ENCODE assay signal across 34 cellular contexts in the genomic region with DNA sequence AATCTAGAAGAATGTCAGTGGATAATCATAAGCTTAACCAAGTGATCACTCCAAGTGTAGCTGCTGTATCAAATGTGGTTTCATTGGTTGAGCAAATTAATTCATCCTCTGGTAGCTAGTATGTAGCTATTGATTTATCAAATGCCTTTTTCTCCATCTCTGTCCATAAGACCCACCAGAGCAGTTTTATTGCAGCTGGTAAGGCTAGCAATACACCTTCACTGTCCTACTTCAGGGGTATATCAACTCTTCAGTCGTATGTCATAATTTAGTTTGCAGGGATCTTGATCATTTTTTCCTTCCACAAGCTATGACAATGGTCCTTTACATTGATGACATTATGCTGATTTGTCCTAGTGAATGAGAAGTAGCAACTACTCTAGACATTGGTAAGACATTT.
"Had no signal": no experiment of that assay in that cellular context is flagged by ENCODE, and none has a peak within 500 bp of the region (broad histone marks: within the 10 kb centered on the region; RNA-seq: fewer than 3 reads in every experiment).

No MANE protein-coding gene starts in this region.

- DNase-seq: activated B cell treated with CpG ODN at 0.5 μM for 24 hours; activated CD4-positive, alpha-beta memory T cell treated with anti-CD3 and anti-CD28 coated beads for 36 hours; activated CD4-positive, alpha-beta T cell treated with anti-CD3 and anti-CD28 coated beads for 4 hours; activated CD4-positive, alpha-beta T cell treated with anti-CD3 and anti-CD28 coated beads, Interleukin-2, amount 10 ng/mL, durations not matched to agents 24 days and 14 days; activated CD4-positive, alpha-beta T cell treated with anti-CD3 and anti-CD28 coated beads, Interleukin-2, amount 50 U/mL, for 1 hour; activated CD4-positive, alpha-beta T cell treated with anti-CD3 and anti-CD28 coated beads, Interleukin-2, amount 50 U/mL, for 4 hours; activated CD4-positive, CD25-positive, alpha-beta regulatory T cell treated with anti-CD3 and anti-CD28 coated beads, Interleukin-2, amount 50 U/mL, for 72 hours; activated CD8-positive, alpha-beta memory T cell treated with anti-CD3 and anti-CD28 coated beads, Interleukin-2, amount 50 U/mL, for 4 hours; activated CD8-positive, alpha-beta T cell treated with anti-CD3 and anti-CD28 coated beads for 36 hours; activated effector memory CD4-positive, alpha-beta T cell treated with anti-CD3 and anti-CD28 coated beads, Interleukin-2, amount 50 U/mL, for 16 hours; activated gamma-delta T cell treated with Interleukin-2 at 50 U/mL for 16 hours; activated naive CD4-positive, alpha-beta T cell; activated naive CD4-positive, alpha-beta T cell treated with anti-CD3 and anti-CD28 coated beads for 36 hours; activated naive CD4-positive, alpha-beta T cell treated with anti-CD3 and anti-CD28 coated beads, Interleukin-2, amount 50 U/mL, for 16 hours; activated naive CD8-positive, alpha-beta T cell treated with anti-CD3 and anti-CD28 coated beads for 36 hours; activated T-cell treated with anti-CD3 and anti-CD28 coated beads for 4 hours; activated T-cell treated with anti-CD3 and anti-CD28 coated beads, Interleukin-2, amount 50 U/mL, for 1 hour; activated T-cell treated with anti-CD3 and anti-CD28 coated beads, Interleukin-2, amount 50 U/mL, for 4 hours; activated T-cell treated with anti-CD3 and anti-CD28 coated beads, Interleukin-2, amount 50 U/mL, for 72 hours; adrenal gland; amniotic stem cell; aorta; body of pancreas; brain microvascular endothelial cell; central memory CD4-positive, alpha-beta T cell; cerebellar nuclear complex; T-cell; T-helper 17 cell; T1000 had no signal

- H3K27me3 ChIP-seq: adrenal gland, body of pancreas, brain microvascular endothelial cell, breast epithelium had no signal

- H3K27ac Mint-ChIP-seq: activated CD4-positive, alpha-beta memory T cell treated with anti-CD3 and anti-CD28 coated beads for 36 hours; activated CD4-positive, alpha-beta T cell treated with anti-CD3 and anti-CD28 coated beads, Interleukin-2, amount 10 ng/mL, durations not matched to agents 24 days and 14 days; activated CD8-positive, alpha-beta T cell treated with anti-CD3 and anti-CD28 coated beads for 36 hours; activated naive CD4-positive, alpha-beta T cell treated with anti-CD3 and anti-CD28 coated beads for 36 hours; activated naive CD4-positive, alpha-beta T cell treated with anti-CD3 and anti-CD28 coated beads, Interleukin-2, amount 50 U/mL, for 72 hours; activated naive CD8-positive, alpha-beta T cell treated with anti-CD3 and anti-CD28 coated beads for 36 hours; activated T-cell treated with anti-CD3 and anti-CD28 coated beads, Interleukin-2, amount 50 U/mL, for 72 hours; activated T-helper 1 cell treated with anti-CD3 and anti-CD28 coated beads, Interleukin-12 subunit alpha, Interleukin-12 subunit beta, Interleukin-2, Interleukin-4 antibody, amounts not matched to agents 30 ng/mL and 10 ng/mL and 1 ng/mL, durations not matched to agents 14 hours and 24 hours and 36 hours; activated T-helper 17 cell treated with anti-CD3 and anti-CD28 coated beads, Interleukin-2, amount 50 U/mL, for 72 hours; T-cell; T-helper 17 cell had no signal

- H3K27me3 Mint-ChIP-seq: activated B cell treated with CpG ODN at 0.5 μM for 24 hours; activated CD4-positive, alpha-beta memory T cell treated with anti-CD3 and anti-CD28 coated beads for 36 hours; activated CD4-positive, alpha-beta T cell treated with anti-CD3 and anti-CD28 coated beads, Interleukin-2, amount 10 ng/mL, durations not matched to agents 24 days and 14 days; activated CD8-positive, alpha-beta T cell treated with anti-CD3 and anti-CD28 coated beads for 36 hours; activated naive CD8-positive, alpha-beta T cell treated with anti-CD3 and anti-CD28 coated beads for 36 hours; activated T-helper 17 cell treated with anti-CD3 and anti-CD28 coated beads, Interleukin-2, amount 50 U/mL, for 72 hours; T-cell; T-helper 17 cell had no signal

- H3K9me3 Mint-ChIP-seq: activated B cell treated with CpG ODN at 0.5 μM for 24 hours; activated CD4-positive, alpha-beta memory T cell treated with anti-CD3 and anti-CD28 coated beads for 36 hours; activated CD8-positive, alpha-beta T cell treated with anti-CD3 and anti-CD28 coated beads for 36 hours; activated naive CD4-positive, alpha-beta T cell treated with anti-CD3 and anti-CD28 coated beads for 36 hours; activated naive CD8-positive, alpha-beta T cell treated with anti-CD3 and anti-CD28 coated beads for 36 hours; activated T-cell treated with anti-CD3 and anti-CD28 coated beads, Interleukin-2, amount 50 U/mL, for 4 hours; activated T-helper 1 cell treated with anti-CD3 and anti-CD28 coated beads, Interleukin-12 subunit alpha, Interleukin-12 subunit beta, Interleukin-2, Interleukin-4 antibody, amounts not matched to agents 30 ng/mL and 10 ng/mL and 1 ng/mL, durations not matched to agents 14 hours and 24 hours and 36 hours; activated T-helper 17 cell treated with anti-CD3 and anti-CD28 coated beads, Interleukin-2, amount 50 U/mL, for 72 hours; T-cell had no signal

- ATAC-seq: activated CD8-positive, alpha-beta T cell treated with anti-CD3 and anti-CD28 coated beads for 36 hours; activated naive CD4-positive, alpha-beta T cell treated with anti-CD3 and anti-CD28 coated beads, Interleukin-2, amount 50 U/mL, for 72 hours; activated T-cell treated with anti-CD3 and anti-CD28 coated beads, Interleukin-2, amount 50 U/mL, for 4 hours; activated T-cell treated with anti-CD3 and anti-CD28 coated beads, Interleukin-2, amount 50 U/mL, for 72 hours; activated T-helper 17 cell treated with anti-CD3 and anti-CD28 coated beads, Interleukin-2, amount 50 U/mL, for 72 hours; body of pancreas; T-cell; T-helper 17 cell had no signal

- H3K4me1 ChIP-seq: adrenal gland, body of pancreas, breast epithelium had no signal

- H3K4me3 ChIP-seq: adrenal gland, body of pancreas, breast epithelium had no signal

- H3K4me3 Mint-ChIP-seq: activated B cell treated with CpG ODN at 0.5 μM for 24 hours; activated CD4-positive, alpha-beta memory T cell treated with anti-CD3 and anti-CD28 coated beads for 36 hours; activated CD4-positive, alpha-beta T cell treated with anti-CD3 and anti-CD28 coated beads, Interleukin-2, amount 10 ng/mL, durations not matched to agents 24 days and 14 days; activated CD8-positive, alpha-beta T cell treated with anti-CD3 and anti-CD28 coated beads for 36 hours; activated naive CD4-positive, alpha-beta T cell treated with anti-CD3 and anti-CD28 coated beads for 36 hours; activated naive CD8-positive, alpha-beta T cell treated with anti-CD3 and anti-CD28 coated beads for 36 hours; activated T-cell treated with anti-CD3 and anti-CD28 coated beads, Interleukin-2, amount 50 U/mL, for 4 hours; activated T-cell treated with anti-CD3 and anti-CD28 coated beads, Interleukin-2, amount 50 U/mL, for 72 hours; activated T-helper 1 cell treated with anti-CD3 and anti-CD28 coated beads, Interleukin-12 subunit alpha, Interleukin-12 subunit beta, Interleukin-2, Interleukin-4 antibody, amounts not matched to agents 30 ng/mL and 10 ng/mL and 1 ng/mL, durations not matched to agents 14 hours and 24 hours and 36 hours; activated T-helper 17 cell treated with anti-CD3 and anti-CD28 coated beads, Interleukin-2, amount 50 U/mL, for 72 hours; T-cell; T-helper 17 cell had no signal

- H3K27ac ChIP-seq: adrenal gland, body of pancreas, brain microvascular endothelial cell, breast epithelium, VCaP had no signal
